Comparison of ENCODE assay signal across 13 cellular contexts in genomic region chr11:126384053-126384335, GRCh38.
"Had no signal": no experiment of that assay in that cellular context is flagged by ENCODE, and none has a peak within 500 bp of the region (broad histone marks: within the 10 kb centered on the region; RNA-seq: fewer than 3 reads in every experiment).

No MANE protein-coding gene starts in this region.

- DNase-seq: activated CD4-positive, CD25-positive, alpha-beta regulatory T cell treated with anti-CD3 and anti-CD28 coated beads, Interleukin-2, amount 50 U/mL, for 72 hours; activated naive CD4-positive, alpha-beta T cell treated with anti-CD3 and anti-CD28 coated beads for 36 hours; activated naive CD8-positive, alpha-beta T cell treated with anti-CD3 and anti-CD28 coated beads, Interleukin-2, amount 50 U/mL, for 24 hours; erythroblast; stomach; T-helper 1 cell; uterus had no signal

- ATAC-seq: activated naive CD8-positive, alpha-beta T cell treated with anti-CD3 and anti-CD28 coated beads, Interleukin-2, amount 50 U/mL, for 24 hours; psoas muscle had no signal

- H3K27me3 Mint-ChIP-seq: activated naive CD8-positive, alpha-beta T cell treated with anti-CD3 and anti-CD28 coated beads, Interleukin-2, amount 50 U/mL, for 24 hours; natural killer cell treated with Interleukin-12 subunit alpha and Interleukin-12 subunit beta and Interleukin-15 and Interleukin-18, amount 100 ng/mL, for 72 hours had no signal

- H3K36me3 Mint-ChIP-seq: natural killer cell treated with Interleukin-12 subunit alpha and Interleukin-12 subunit beta and Interleukin-15 and Interleukin-18, amount 100 ng/mL, for 72 hours had no signal

- H3K36me3 ChIP-seq: right lobe of liver, stomach, thoracic aorta, uterus had no signal

- H3K4me1 ChIP-seq: psoas muscle, uterus had no signal

- H3K27ac Mint-ChIP-seq: activated naive CD4-positive, alpha-beta T cell treated with anti-CD3 and anti-CD28 coated beads for 36 hours; activated naive CD8-positive, alpha-beta T cell treated with anti-CD3 and anti-CD28 coated beads, Interleukin-2, amount 50 U/mL, for 24 hours; natural killer cell treated with Interleukin-12 subunit alpha and Interleukin-12 subunit beta and Interleukin-15 and Interleukin-18, amount 100 ng/mL, for 72 hours had no signal

- H3K9me3 ChIP-seq: psoas muscle, right lobe of liver, stomach, thoracic aorta, uterus had no signal

- H3K4me3 Mint-ChIP-seq: activated naive CD4-positive, alpha-beta T cell treated with anti-CD3 and anti-CD28 coated beads for 36 hours; activated naive CD8-positive, alpha-beta T cell treated with anti-CD3 and anti-CD28 coated beads, Interleukin-2, amount 50 U/mL, for 24 hours; natural killer cell treated with Interleukin-12 subunit alpha and Interleukin-12 subunit beta and Interleukin-15 and Interleukin-18, amount 100 ng/mL, for 72 hours had no signal

- H3K27ac ChIP-seq: psoas muscle, right lobe of liver, stomach, thoracic aorta, uterus had no signal

- H3K27me3 ChIP-seq: dorsolateral prefrontal cortex, right lobe of liver, stomach, uterus had no signal

- FAIRE-seq: astrocyte had no signal

- H3K9me3 Mint-ChIP-seq: activated naive CD4-positive, alpha-beta T cell treated with anti-CD3 and anti-CD28 coated beads for 36 hours; activated naive CD8-positive, alpha-beta T cell treated with anti-CD3 and anti-CD28 coated beads, Interleukin-2, amount 50 U/mL, for 24 hours; natural killer cell treated with Interleukin-12 subunit alpha and Interleukin-12 subunit beta and Interleukin-15 and Interleukin-18, amount 100 ng/mL, for 72 hours had no signal

- H3K4me3 ChIP-seq: dorsolateral prefrontal cortex, psoas muscle, right lobe of liver, stomach, thoracic aorta, uterus had no signal
